11 cellular contexts compared by ENCODE assay signal in the genomic region with DNA sequence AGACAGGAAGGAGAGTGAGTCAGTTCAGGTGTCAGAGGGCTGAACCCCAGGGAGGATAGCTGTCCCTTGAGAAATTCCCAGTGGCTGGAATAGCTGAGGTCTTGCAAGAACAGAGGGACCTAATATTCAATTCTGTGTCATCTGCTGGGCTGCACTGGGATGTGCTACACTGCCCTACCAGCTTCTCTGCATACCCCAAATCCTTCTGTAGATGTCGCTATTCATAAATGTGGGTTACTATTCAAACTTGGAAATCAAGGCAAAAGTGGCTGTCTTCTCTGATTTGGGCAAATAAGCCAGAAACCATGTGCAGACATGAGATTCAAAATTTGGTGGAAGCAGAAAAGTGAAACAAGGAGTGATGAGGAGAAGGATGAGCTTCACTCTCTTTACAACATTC. TPM values are rescaled to one million over a fixed set of nuclear protein-coding genes. Genes with fewer than 3 reads are reported as not detected.
A peak's percentile ranks its signal among the peaks of the same experiment; 100 is the strongest.
DNase-seq lines count a peak whose midpoint lies in the region; ATAC-seq lines count a peak whose summit lies in the region.
"Had no signal": no experiment of that assay in that cellular context is flagged by ENCODE, and none has a peak within 500 bp of the region (broad histone marks: within the 10 kb centered on the region; RNA-seq: fewer than 3 reads in every experiment).

No MANE protein-coding gene starts in this region.

- no peak overlapping the region for H2BK120ac ChIP-seq in mesendoderm (ENCODE audit: low read depth, low read length)

- no peaks in the 10 kb centered on the region for H3K79me2 ChIP-seq in mesendoderm (ENCODE audit: control insufficient read depth, insufficient read depth, low read length)

- no peak overlapping the region for H3K23ac ChIP-seq in mesendoderm (ENCODE audit: low read length)

- no peak overlapping the region for H3K4me2 ChIP-seq in mesendoderm (ENCODE audit: low read length)

- H3K4me1 Mint-ChIP-seq in CD8-positive, alpha-beta memory T cell = peaks cover 5 to 82% (median 69%) of the 10 kb centered on the region in 3 donors
- peaks cover 52% of the 10 kb centered on the region for H3K4me1 Mint-ChIP-seq in activated T-helper 17 cell treated with anti-CD3 and anti-CD28 coated beads, Interleukin-2, amount 50 U/mL, for 72 hours

- H3K4ac ChIP-seq in mesendoderm (ENCODE audit: low read depth, low read length) = no peak overlapping the region

- H4K8ac ChIP-seq in mesendoderm (ENCODE audit: low read depth, low read length) = no peak overlapping the region

- H3K36me3 ChIP-seq in CD8-positive, alpha-beta memory T cell (ENCODE audit: insufficient read depth, low read length) = peaks cover 15% of the 10 kb centered on the region
- H3K36me3 ChIP-seq in mesendoderm (ENCODE audit: control insufficient read depth, insufficient read depth, low read length) = no peaks in the 10 kb centered on the region

- no peak overlapping the region for H3K56ac ChIP-seq in mesendoderm (ENCODE audit: low read length)

- H3K18ac ChIP-seq in mesendoderm (ENCODE audit: low read length) = no peak overlapping the region

- H4K5ac ChIP-seq in mesendoderm (ENCODE audit: low read length) = no peak overlapping the region

- no peaks in the 10 kb centered on the region for H3K27me3 ChIP-seq in CD8-positive, alpha-beta memory T cell (ENCODE audit: insufficient read depth, low read length, poor library complexity, severe bottlenecking)
- H3K27me3 ChIP-seq in mesendoderm (ENCODE audit: insufficient read depth, low read length, poor library complexity) = peaks cover 3% of the 10 kb centered on the region
- H3K27me3 ChIP-seq: spleen had no signal

- POLR2A ChIA-PET in CD8-positive, alpha-beta memory T cell (lab: Charles Lee) = interaction anchor here (0.6 to 0.9 kb wide), 2 partner anchors 15 to 30 kb away, joined by 3 to 6 read pairs; no protein-coding TSS in a partner anchor

- H3K79me1 ChIP-seq in mesendoderm (ENCODE audit: low read length) = no peaks in the 10 kb centered on the region

- H3K4me1 ChIP-seq in CD8-positive, alpha-beta memory T cell (ENCODE audit: insufficient read depth, low read length) = peaks cover 39% of the 10 kb centered on the region
- no peaks in the 10 kb centered on the region for H3K4me1 ChIP-seq in mesendoderm (ENCODE audit: control insufficient read depth, low read depth, low read length)

- no peak overlapping the region for H3K27ac ChIP-seq in CD8-positive, alpha-beta memory T cell (ENCODE audit: low read depth, low read length)
- H3K27ac ChIP-seq in mesendoderm (ENCODE audit: low read depth, low read length) = no peak overlapping the region
- H3K27ac ChIP-seq: spleen had no signal

- H3K27me3 Mint-ChIP-seq in CD8-positive, alpha-beta memory T cell = no peaks in the 10 kb centered on the region
- H3K27me3 Mint-ChIP-seq in activated T-helper 17 cell treated with anti-CD3 and anti-CD28 coated beads, Interleukin-2, amount 50 U/mL, for 72 hours = no peaks in the 10 kb centered on the region

- no peak overlapping the region for H2BK5ac ChIP-seq in mesendoderm (ENCODE audit: low read length)

- H3K4me3 ChIP-seq in CD8-positive, alpha-beta memory T cell (ENCODE audit: low read length) = no peak overlapping the region
- no peak overlapping the region for H3K4me3 ChIP-seq in mesendoderm (ENCODE audit: low read length)
- H3K4me3 ChIP-seq: spleen had no signal

- peak overlapping the region; percentile 44 to 90 (median 65) for H3K27ac Mint-ChIP-seq in CD8-positive, alpha-beta memory T cell
- peak overlapping the region; percentile 0 for H3K27ac Mint-ChIP-seq in activated T-helper 17 cell treated with anti-CD3 and anti-CD28 coated beads, Interleukin-2, amount 50 U/mL, for 72 hours

- no peaks in the 10 kb centered on the region for H3K9me3 Mint-ChIP-seq in CD8-positive, alpha-beta memory T cell
- H3K9me3 Mint-ChIP-seq in activated T-helper 17 cell treated with anti-CD3 and anti-CD28 coated beads, Interleukin-2, amount 50 U/mL, for 72 hours = no peaks in the 10 kb centered on the region

- no peak overlapping the region for H2BK15ac ChIP-seq in mesendoderm (replicated peaks; ENCODE audit: low read depth)

- H2AK5ac ChIP-seq in mesendoderm (ENCODE audit: low read length) = no peak overlapping the region

- no peak overlapping the region for H3K9ac ChIP-seq in mesendoderm (ENCODE audit: low read length)

- CTCF ChIA-PET in CD8-positive, alpha-beta memory T cell (lab: Charles Lee) = interaction anchor here (1.1 to 5.3 kb wide), 9 partner anchors 8 to 233 kb away, joined by 3 to 30 read pairs (median 4); a partner anchor contains a TSS

- no peaks in the 10 kb centered on the region for H3K9me3 ChIP-seq in CD8-positive, alpha-beta memory T cell (ENCODE audit: low read length)
- H3K9me3 ChIP-seq: spleen had no signal

- peaks cover 13 to 81% (median 17%) of the 10 kb centered on the region in 3 donors for H3K36me3 Mint-ChIP-seq in CD8-positive, alpha-beta memory T cell
- peaks cover 100% of the 10 kb centered on the region for H3K36me3 Mint-ChIP-seq in activated T-helper 17 cell treated with anti-CD3 and anti-CD28 coated beads, Interleukin-2, amount 50 U/mL, for 72 hours (ENCODE audit: low read depth)

- WGBS in mesendoderm (ENCODE audit: extremely low coverage, insufficient coverage, low lambda C conversion rate) = no CpG with 5 or more reads among the region's 1 CpG

- no peak for DNase-seq in CD8-positive, alpha-beta memory T cell
- DNase-seq in HT1080 (ENCODE audit: low read depth) = peak; percentile 48
- peak; percentile 43 for DNase-seq in mesendoderm
- DNase-seq in SIG-M5 (lab: John Stamatoyannopoulos, UW) = no peak
- DNase-seq in NCI-H2171 (lab: John Stamatoyannopoulos, UW) = no peak
- DNase-seq: anterior cingulate cortex, NCI-H345, spleen had no signal

- ATAC-seq in activated T-helper 17 cell treated with anti-CD3 and anti-CD28 coated beads, Interleukin-2, amount 50 U/mL, for 72 hours (replicated peaks) = no peak
- ATAC-seq in GM19463 (IDR thresholded peaks at IDR 0.05; ENCODE audit: unreplicated experiment) (no peak), GM18870 (IDR thresholded peaks at IDR 0.05; ENCODE audit: unreplicated experiment) (no peak)

- no peak overlapping the region for H3K4me3 Mint-ChIP-seq in CD8-positive, alpha-beta memory T cell
- no peak overlapping the region for H3K4me3 Mint-ChIP-seq in activated T-helper 17 cell treated with anti-CD3 and anti-CD28 coated beads, Interleukin-2, amount 50 U/mL, for 72 hours

RNA-seq across cellular contexts. Expression of a gene that starts 16.3 kb away (rescaled TPM):
- total RNA-seq in CD8-positive, alpha-beta memory T cell = 10 to 100 TPM; 72.6 to 73.2 TPM
- polyA plus RNA-seq in CD8-positive, alpha-beta memory T cell = 83.6 TPM
- not detected in 2 replicates for total RNA-seq in HT1080 (2014; rRNA removed; shearing (Covaris generic))
- not detected in 2 replicates for polyA plus RNA-seq in HT1080 (2015; cell fraction: cytosol; rRNA removed)
- not detected in 2 replicates for polyA plus RNA-seq in HT1080 (2015; cell fraction: nucleus; rRNA removed)
- 10 to 100 TPM; 17.2 to 20.1 TPM for total RNA-seq in activated T-helper 17 cell treated with anti-CD3 and anti-CD28 coated beads, Interleukin-2, amount 50 U/mL, for 72 hours
- not detected for polyA plus RNA-seq in mesendoderm (2013, experiment 1 of 2)
- polyA plus RNA-seq in mesendoderm (2013, experiment 2 of 2) = not detected

Comparison
In these comparisons a context has a peak if more than half of its experiments do, and no peak if none do; other contexts are left out.
1. DNase-seq: peak in HT1080 (single experiment) and mesendoderm (single experiment); none in CD8-positive, alpha-beta memory T cell (0 of 5), SIG-M5 (single experiment) and NCI-H2171 (single experiment).
2. RNA of a gene that starts 16.3 kb away (total RNA-seq): 72.6 to 73.2 TPM in CD8-positive, alpha-beta memory T cell and 17.2 to 20.1 TPM in activated T-helper 17 cell treated with anti-CD3 and anti-CD28 coated beads, Interleukin-2, amount 50 U/mL, for 72 hours; not detected in HT1080; every median in the first group is over 10 times any median in the second.